Comparison of ENCODE assay signal across 14 cellular contexts in the genomic region with DNA sequence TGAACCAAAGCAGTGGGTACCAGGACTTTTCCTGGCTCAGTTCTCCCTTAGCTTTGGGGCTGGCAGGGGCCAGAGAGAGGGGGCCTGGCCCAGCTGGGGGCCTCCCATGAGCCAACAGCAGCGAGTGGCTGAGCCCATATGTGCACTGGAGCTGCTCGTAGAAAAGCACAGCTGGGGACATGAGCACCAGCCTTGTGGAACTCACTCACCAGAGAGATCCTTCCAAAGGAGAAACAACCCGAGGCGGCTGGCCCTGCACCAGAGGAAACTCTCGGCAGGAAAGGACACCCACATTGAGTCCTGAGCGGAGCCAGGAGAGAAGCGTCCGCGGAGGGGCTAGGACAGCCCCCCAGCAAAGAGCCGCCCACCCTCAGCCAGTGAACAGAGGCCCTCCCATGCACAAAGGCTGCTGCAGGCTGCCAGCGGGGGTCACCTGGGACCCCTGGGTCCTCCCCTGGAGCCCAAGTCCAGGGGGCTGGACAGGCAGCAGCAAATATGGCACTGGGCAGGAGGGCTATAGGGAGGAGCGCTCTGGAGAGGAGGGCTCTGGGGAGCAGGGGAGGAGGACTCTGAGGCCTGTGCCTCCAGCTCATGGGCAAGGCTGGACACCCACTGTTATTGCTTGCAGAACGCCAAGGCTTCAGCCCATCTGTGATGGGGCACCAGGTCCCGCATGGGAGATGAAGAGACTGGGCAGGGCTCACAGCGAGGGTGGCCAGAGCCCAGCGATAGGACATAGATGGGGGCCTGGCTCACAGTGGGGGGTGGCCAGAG. TPM values are rescaled to one million over a fixed set of nuclear protein-coding genes. Genes with fewer than 3 reads are reported as not detected.
A peak's percentile ranks its signal among the peaks of the same experiment; 100 is the strongest.
DNase-seq lines count a peak whose midpoint lies in the region; ATAC-seq and TF ChIP-seq lines count a peak whose summit lies in the region.
"Had no signal": no experiment of that assay in that cellular context is flagged by ENCODE, and none has a peak within 500 bp of the region (broad histone marks: within the 10 kb centered on the region; RNA-seq: fewer than 3 reads in every experiment).

No MANE protein-coding gene starts in this region.

- H3K27me3 Mint-ChIP-seq in neural progenitor cell (ENCODE audit: insufficient read depth, low read depth) = peaks cover 6% of the 10 kb centered on the region
- H3K27me3 Mint-ChIP-seq in stimulated activated memory B cell treated with anti-CD40 and anti-IgM and Interleukin-4, amounts not matched to agents 10 μg/mL and 1 μg/mL and 100 μg/mL, for 72 hours = peaks cover 51% of the 10 kb centered on the region

- H3K36me3 Mint-ChIP-seq in neural progenitor cell = no peaks in the 10 kb centered on the region
- H3K36me3 Mint-ChIP-seq in stimulated activated memory B cell treated with anti-CD40 and anti-IgM and Interleukin-4, amounts not matched to agents 10 μg/mL and 1 μg/mL and 100 μg/mL, for 72 hours = no peaks in the 10 kb centered on the region
- H3K36me3 Mint-ChIP-seq: activated naive CD8-positive, alpha-beta T cell treated with anti-CD3 and anti-CD28 coated beads, Interleukin-2, amount 10 ng/mL, durations not matched to agents 7 days and 5 days; mesothelial cell of epicardium had no signal

- DNase-seq in NCI-H345 (lab: John Stamatoyannopoulos, UW) (peak; percentile 58), left ventricle myocardium inferior (peak; percentile 5), neural progenitor cell (ENCODE audit: low spot score) (no peak), GDM1 (lab: John Stamatoyannopoulos, UW) (no peak)
- no peak for DNase-seq in central memory CD4-positive, alpha-beta T cell
- DNase-seq: activated naive CD8-positive, alpha-beta T cell treated with anti-CD3 and anti-CD28 coated beads, Interleukin-2, amount 10 ng/mL, durations not matched to agents 7 days and 5 days; NCI-H2227 treated with DMSO at 0.1 percent for 48 hours had no signal

- ATAC-seq in HG03439 (IDR thresholded peaks at IDR 0.05; ENCODE audit: unreplicated experiment) = no peak
- ATAC-seq in stimulated activated memory B cell treated with anti-CD40 and anti-IgM and Interleukin-4, amounts not matched to agents 10 μg/mL and 1 μg/mL and 100 μg/mL, for 72 hours = no peak

- H4K20me1 ChIP-seq in BLaER1 = no peaks in the 10 kb centered on the region
- H4K20me1 ChIP-seq in neural progenitor cell (ENCODE audit: low read depth) = no peaks in the 10 kb centered on the region

- H3K27me3 ChIP-seq in BLaER1 (0 out of 2 replicates have a peak, but pooled peaks cover 2% of the 10 kb centered on the region), left ventricle myocardium inferior (ENCODE audit: low read depth) (no peaks in the 10 kb centered on the region), neural progenitor cell (no peaks in the 10 kb centered on the region)

- no peak overlapping the region for H2AFZ ChIP-seq in neural progenitor cell (replicated peaks)
- H2AFZ ChIP-seq: parathyroid adenoma had no signal

- no peaks in the 10 kb centered on the region for H3K36me3 ChIP-seq in BLaER1
- H3K36me3 ChIP-seq in left ventricle myocardium inferior = no peaks in the 10 kb centered on the region
- H3K36me3 ChIP-seq in neural progenitor cell = no peaks in the 10 kb centered on the region

- H3K9me3 ChIP-seq in BLaER1 (no peaks in the 10 kb centered on the region), left ventricle myocardium inferior (replicated peaks) (no peaks in the 10 kb centered on the region), neural progenitor cell (ENCODE audit: low read depth) (no peaks in the 10 kb centered on the region)

- H3F3A ChIP-seq in neural progenitor cell (ENCODE audit: low read depth) = no peaks in the 10 kb centered on the region

- no peaks in the 10 kb centered on the region for H3K79me2 ChIP-seq in neural progenitor cell (ENCODE audit: low read depth)
- H3K79me2 ChIP-seq: parathyroid adenoma had no signal

- H3K4me3 ChIP-seq in BLaER1 = no peak overlapping the region
- no peak overlapping the region for H3K4me3 ChIP-seq in left ventricle myocardium inferior
- H3K4me3 ChIP-seq in neural progenitor cell = no peak overlapping the region

- TF ChIP-seq CTCF in left ventricle myocardium inferior (IDR thresholded peaks at IDR 0.05; ENCODE audit: borderline replicate concordance) (no peak), neural progenitor cell (IDR thresholded peaks at IDR 0.05) (no peak)

- H3K9me3 Mint-ChIP-seq in neural progenitor cell = no peaks in the 10 kb centered on the region
- no peaks in the 10 kb centered on the region for H3K9me3 Mint-ChIP-seq in stimulated activated memory B cell treated with anti-CD40 and anti-IgM and Interleukin-4, amounts not matched to agents 10 μg/mL and 1 μg/mL and 100 μg/mL, for 72 hours
- H3K9me3 Mint-ChIP-seq: activated naive CD8-positive, alpha-beta T cell treated with anti-CD3 and anti-CD28 coated beads, Interleukin-2, amount 10 ng/mL, durations not matched to agents 7 days and 5 days; activated T-cell treated with anti-CD3 and anti-CD28 coated beads, Interleukin-2, amount 50 U/mL, for 24 hours; mesothelial cell of epicardium had no signal

- H3K4me1 ChIP-seq in BLaER1 (peaks cover 67% of the 10 kb centered on the region), left ventricle myocardium inferior (peaks cover 47% of the 10 kb centered on the region), neural progenitor cell (peaks cover 13% of the 10 kb centered on the region)

- H3K27ac Mint-ChIP-seq in neural progenitor cell = peak overlapping the region; percentile 66
- H3K27ac Mint-ChIP-seq in stimulated activated memory B cell treated with anti-CD40 and anti-IgM and Interleukin-4, amounts not matched to agents 10 μg/mL and 1 μg/mL and 100 μg/mL, for 72 hours = no peak overlapping the region
- H3K27ac Mint-ChIP-seq: activated naive CD8-positive, alpha-beta T cell treated with anti-CD3 and anti-CD28 coated beads, Interleukin-2, amount 10 ng/mL, durations not matched to agents 7 days and 5 days; activated T-cell treated with anti-CD3 and anti-CD28 coated beads, Interleukin-2, amount 50 U/mL, for 24 hours; mesothelial cell of epicardium had no signal

- H3K9ac ChIP-seq in BLaER1 (no peak overlapping the region), neural progenitor cell (no peak overlapping the region)
- H3K9ac ChIP-seq: parathyroid adenoma had no signal

- peaks cover 28% of the 10 kb centered on the region for H3K4me1 Mint-ChIP-seq in neural progenitor cell
- no peaks in the 10 kb centered on the region for H3K4me1 Mint-ChIP-seq in stimulated activated memory B cell treated with anti-CD40 and anti-IgM and Interleukin-4, amounts not matched to agents 10 μg/mL and 1 μg/mL and 100 μg/mL, for 72 hours
- H3K4me1 Mint-ChIP-seq: activated naive CD8-positive, alpha-beta T cell treated with anti-CD3 and anti-CD28 coated beads, Interleukin-2, amount 10 ng/mL, durations not matched to agents 7 days and 5 days had no signal

- peak overlapping the region; percentile 30 for H3K4me2 ChIP-seq in BLaER1
- no peak overlapping the region for H3K4me2 ChIP-seq in neural progenitor cell

- no peak overlapping the region for H3K4me3 Mint-ChIP-seq in neural progenitor cell
- no peak overlapping the region for H3K4me3 Mint-ChIP-seq in stimulated activated memory B cell treated with anti-CD40 and anti-IgM and Interleukin-4, amounts not matched to agents 10 μg/mL and 1 μg/mL and 100 μg/mL, for 72 hours
- H3K4me3 Mint-ChIP-seq: activated naive CD8-positive, alpha-beta T cell treated with anti-CD3 and anti-CD28 coated beads, Interleukin-2, amount 10 ng/mL, durations not matched to agents 7 days and 5 days; activated T-cell treated with anti-CD3 and anti-CD28 coated beads, Interleukin-2, amount 50 U/mL, for 24 hours; mesothelial cell of epicardium had no signal

- H3K27ac ChIP-seq in BLaER1 (no peak overlapping the region), left ventricle myocardium inferior (replicated peaks) (no peak overlapping the region), neural progenitor cell (no peak overlapping the region)
- H3K27ac ChIP-seq: parathyroid adenoma had no signal

- intact Hi-C loops in left ventricle myocardium inferior (cut with micrococcal nuclease) = no loop called here

RNA-seq across cellular contexts. Expression of gene SNED1, which starts 42.1 kb away (rescaled TPM):
- total RNA-seq in left ventricle myocardium inferior = 6.1 TPM
- total RNA-seq in neural progenitor cell (ENCODE audit: low replicate concordance) = 0.11 and 0.31 TPM in 2 replicates

RNA-seq across cellular contexts. Expression of gene CROCC2, which starts 50.2 kb away (rescaled TPM):
- total RNA-seq in left ventricle myocardium inferior (not detected), neural progenitor cell (ENCODE audit: low replicate concordance) (not detected in 2 replicates)
- total RNA-seq: activated naive CD8-positive, alpha-beta T cell treated with anti-CD3 and anti-CD28 coated beads, Interleukin-2, amount 10 ng/mL, durations not matched to agents 7 days and 5 days; fibroblast of villous mesenchyme had no signal

Comparison
In these comparisons a context has a peak if more than half of its experiments do, and no peak if none do; other contexts are left out.
1. DNase-seq: peak in NCI-H345 (single experiment) and left ventricle myocardium inferior (single experiment); none in neural progenitor cell (single experiment), central memory CD4-positive, alpha-beta T cell (single experiment) and GDM1 (single experiment).